ENCODE assay signal across 1 cellular context in the genomic region with DNA sequence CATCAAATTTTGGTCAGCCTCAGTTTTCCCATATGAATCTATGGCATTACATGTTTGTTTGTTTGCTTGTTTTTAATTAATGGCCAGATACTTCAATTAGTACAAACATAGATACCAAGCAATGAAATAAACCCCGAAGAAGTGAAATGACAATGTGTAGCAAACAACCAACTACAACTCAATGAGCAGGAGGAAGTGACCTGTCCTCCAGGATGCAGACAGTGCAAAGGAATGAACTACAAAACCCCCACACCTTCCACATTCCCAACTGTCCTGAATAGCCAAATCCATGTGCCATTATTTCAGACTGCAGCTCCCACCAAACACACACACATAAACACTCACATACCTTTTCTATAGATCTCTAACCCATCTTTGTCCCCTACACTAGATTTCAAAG.
TF ChIP-seq lines count a peak whose summit lies in the region.

No MANE protein-coding gene starts in this region.

TF ChIP-seq in WTC11, 78 proteins besides CTCF, POLR2A, EP300 and RAD21 (continued from another document):
- TF ChIP-seq, protein P1, sequence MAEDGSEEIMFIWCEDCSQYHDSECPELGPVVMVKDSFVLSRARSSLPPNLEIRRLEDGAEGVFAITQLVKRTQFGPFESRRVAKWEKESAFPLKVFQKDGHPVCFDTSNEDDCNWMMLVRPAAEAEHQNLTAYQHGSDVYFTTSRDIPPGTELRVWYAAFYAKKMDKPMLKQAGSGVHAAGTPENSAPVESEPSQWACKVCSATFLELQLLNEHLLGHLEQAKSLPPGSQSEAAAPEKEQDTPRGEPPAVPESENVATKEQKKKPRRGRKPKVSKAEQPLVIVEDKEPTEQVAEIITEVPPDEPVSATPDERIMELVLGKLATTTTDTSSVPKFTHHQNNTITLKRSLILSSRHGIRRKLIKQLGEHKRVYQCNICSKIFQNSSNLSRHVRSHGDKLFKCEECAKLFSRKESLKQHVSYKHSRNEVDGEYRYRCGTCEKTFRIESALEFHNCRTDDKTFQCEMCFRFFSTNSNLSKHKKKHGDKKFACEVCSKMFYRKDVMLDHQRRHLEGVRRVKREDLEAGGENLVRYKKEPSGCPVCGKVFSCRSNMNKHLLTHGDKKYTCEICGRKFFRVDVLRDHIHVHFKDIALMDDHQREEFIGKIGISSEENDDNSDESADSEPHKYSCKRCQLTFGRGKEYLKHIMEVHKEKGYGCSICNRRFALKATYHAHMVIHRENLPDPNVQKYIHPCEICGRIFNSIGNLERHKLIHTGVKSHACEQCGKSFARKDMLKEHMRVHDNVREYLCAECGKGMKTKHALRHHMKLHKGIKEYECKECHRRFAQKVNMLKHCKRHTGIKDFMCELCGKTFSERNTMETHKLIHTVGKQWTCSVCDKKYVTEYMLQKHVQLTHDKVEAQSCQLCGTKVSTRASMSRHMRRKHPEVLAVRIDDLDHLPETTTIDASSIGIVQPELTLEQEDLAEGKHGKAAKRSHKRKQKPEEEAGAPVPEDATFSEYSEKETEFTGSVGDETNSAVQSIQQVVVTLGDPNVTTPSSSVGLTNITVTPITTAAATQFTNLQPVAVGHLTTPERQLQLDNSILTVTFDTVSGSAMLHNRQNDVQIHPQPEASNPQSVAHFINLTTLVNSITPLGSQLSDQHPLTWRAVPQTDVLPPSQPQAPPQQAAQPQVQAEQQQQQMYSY (CRISPR knock-in tag; IDR thresholded peaks at IDR 0.05), result no peak
- TF ChIP-seq, protein P2, sequence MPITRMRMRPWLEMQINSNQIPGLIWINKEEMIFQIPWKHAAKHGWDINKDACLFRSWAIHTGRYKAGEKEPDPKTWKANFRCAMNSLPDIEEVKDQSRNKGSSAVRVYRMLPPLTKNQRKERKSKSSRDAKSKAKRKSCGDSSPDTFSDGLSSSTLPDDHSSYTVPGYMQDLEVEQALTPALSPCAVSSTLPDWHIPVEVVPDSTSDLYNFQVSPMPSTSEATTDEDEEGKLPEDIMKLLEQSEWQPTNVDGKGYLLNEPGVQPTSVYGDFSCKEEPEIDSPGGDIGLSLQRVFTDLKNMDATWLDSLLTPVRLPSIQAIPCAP (CRISPR knock-in tag; IDR thresholded peaks at IDR 0.05), result no peak
- TF ChIP-seq NR3C1 (CRISPR knock-in tag; conservative IDR thresholded peaks at IDR 0.05; ENCODE audit: low read depth) (no peak), GABPB1 (CRISPR knock-in tag; IDR thresholded peaks at IDR 0.05) (no peak), ATF3 (CRISPR knock-in tag; conservative IDR thresholded peaks at IDR 0.05) (no peak), ZNF121 (CRISPR knock-in tag; IDR thresholded peaks at IDR 0.05) (no peak), ZNF671 (CRISPR knock-in tag; IDR thresholded peaks at IDR 0.05) (no peak), USF2 (CRISPR knock-in tag; IDR thresholded peaks at IDR 0.05) (no peak), ZNF396 (CRISPR knock-in tag; IDR thresholded peaks at IDR 0.05; ENCODE audit: borderline replicate concordance) (no peak)
